In the genomic region with DNA sequence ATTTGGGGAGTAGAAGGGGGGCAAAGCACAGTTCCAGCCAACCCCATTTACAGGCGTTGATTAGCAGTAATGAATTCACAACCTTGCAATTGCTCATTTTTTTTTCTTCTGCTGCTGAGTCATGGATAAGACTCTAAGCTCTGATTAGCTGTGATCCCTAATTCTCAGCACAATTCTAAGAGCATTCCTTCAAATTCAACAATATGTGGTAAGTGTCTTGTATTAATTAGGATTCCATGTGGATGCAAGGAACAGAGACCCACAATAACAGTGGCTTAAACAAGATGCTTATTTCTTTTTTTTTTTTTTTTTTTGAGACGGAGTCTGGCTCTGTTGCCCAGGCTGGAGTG, we compare ENCODE assay signal across 17 cellular contexts.
DNase-seq lines count a peak whose midpoint lies in the region; ATAC-seq, FAIRE-seq and TF ChIP-seq lines count a peak whose summit lies in the region.
"Had no signal": no experiment of that assay in that cellular context is flagged by ENCODE, and none has a peak within 500 bp of the region (broad histone marks: within the 10 kb centered on the region; RNA-seq: fewer than 3 reads in every experiment).

No MANE protein-coding gene starts in this region.

- 64% methylated on average over 2 of the region's 2 CpGs for WGBS in right cardiac atrium

- H3K27ac Mint-ChIP-seq in T-helper 2 cell treated with Interferon-gamma antibody and Interleukin-4, amounts not matched to agents 5 μg/mL and 100 μg/mL, for 36 hours = peak overlapping the region; percentile 19
- no peak overlapping the region for H3K27ac Mint-ChIP-seq in progenitor cell of endocrine pancreas
- H3K27ac Mint-ChIP-seq: CD4-positive, alpha-beta T cell had no signal

- peak overlapping the region; percentile 0 for H3K4me3 ChIP-seq in SU-DHL-6 (ENCODE audit: insufficient read depth, low read length, poor library complexity, severe bottlenecking)
- no peak overlapping the region for H3K4me3 ChIP-seq in right cardiac atrium (ENCODE audit: low read length)
- no peak overlapping the region for H3K4me3 ChIP-seq in subcutaneous abdominal adipose tissue (ENCODE audit: low read depth in 1 of 5, low read length in 5 of 5)
- H3K4me3 ChIP-seq: HAP-1, tibial artery had no signal

- no peaks in the 10 kb centered on the region for H3K79me2 ChIP-seq in SU-DHL-6 (ENCODE audit: insufficient read depth, low read length)

- H3K27me3 ChIP-seq in SU-DHL-6 (ENCODE audit: low read length) = no peaks in the 10 kb centered on the region
- no peaks in the 10 kb centered on the region for H3K27me3 ChIP-seq in right cardiac atrium (ENCODE audit: control insufficient read depth, insufficient read depth)
- no peaks in the 10 kb centered on the region for H3K27me3 ChIP-seq in subcutaneous abdominal adipose tissue (ENCODE audit: control insufficient read depth in 5 of 5, insufficient read depth in 4 of 5, low read length in 5 of 5)
- H3K27me3 ChIP-seq: foreskin keratinocyte, tibial artery had no signal

- TF ChIP-seq CTCF in SU-DHL-6 (IDR thresholded peaks at IDR 0.05; ENCODE audit: insufficient read depth, low read length, poor library complexity, severe bottlenecking) (no peak), progenitor cell of endocrine pancreas (IDR thresholded peaks at IDR 0.05; ENCODE audit: unreplicated experiment) (no peak)

- H3K9ac ChIP-seq in SU-DHL-6 (ENCODE audit: low read length) = peak overlapping the region; percentile 60
- H3K9ac ChIP-seq in subcutaneous abdominal adipose tissue (ENCODE audit: low read length in 5 of 5) = no peak overlapping the region

- peak overlapping the region; percentile 0 for H2AFZ ChIP-seq in SU-DHL-6 (ENCODE audit: low read depth, low read length, severe bottlenecking)

- H3K36me3 ChIP-seq in SU-DHL-6 (ENCODE audit: low read length) (no peaks in the 10 kb centered on the region), subcutaneous abdominal adipose tissue (ENCODE audit: control insufficient read depth in 5 of 5, insufficient read depth in 5 of 5, low read length in 5 of 5) (peaks cover 0 to 4% (median 0%) of the 10 kb centered on the region in 5 donors)
- H3K36me3 ChIP-seq: HAP-1, tibial artery had no signal

- peaks cover 29% of the 10 kb centered on the region for H3K4me1 Mint-ChIP-seq in T-helper 2 cell treated with Interferon-gamma antibody and Interleukin-4, amounts not matched to agents 5 μg/mL and 100 μg/mL, for 36 hours (ENCODE audit: low read depth)
- no peaks in the 10 kb centered on the region for H3K4me1 Mint-ChIP-seq in progenitor cell of endocrine pancreas (ENCODE audit: low read depth)

- H4K20me1 ChIP-seq in SU-DHL-6 (ENCODE audit: low read depth, low read length) = no peaks in the 10 kb centered on the region

- H3K4me3 Mint-ChIP-seq in T-helper 2 cell treated with Interferon-gamma antibody and Interleukin-4, amounts not matched to agents 5 μg/mL and 100 μg/mL, for 36 hours = no peak overlapping the region
- no peak overlapping the region for H3K4me3 Mint-ChIP-seq in progenitor cell of endocrine pancreas (ENCODE audit: low read depth)
- H3K4me3 Mint-ChIP-seq: CD4-positive, alpha-beta T cell had no signal

- H3K4me2 ChIP-seq in SU-DHL-6 (ENCODE audit: low read depth, low read length, poor library complexity, severe bottlenecking) = peak overlapping the region; percentile 72

- H3K4me1 ChIP-seq in right cardiac atrium (ENCODE audit: control insufficient read depth, insufficient read depth, low read length) = peaks cover 15% of the 10 kb centered on the region
- H3K4me1 ChIP-seq in subcutaneous abdominal adipose tissue (ENCODE audit: control insufficient read depth in 5 of 5, insufficient read depth in 5 of 5, low read length in 5 of 5) = peaks cover 19 to 68% (median 48%) of the 10 kb centered on the region in 5 donors
- H3K4me1 ChIP-seq: HAP-1 had no signal

- H3F3A ChIP-seq in SU-DHL-6 (ENCODE audit: insufficient read depth) = peaks cover 87% of the 10 kb centered on the region

- peak overlapping the region; percentile 99 for H3K27ac ChIP-seq in SU-DHL-6 (ENCODE audit: low read depth, low read length)
- H3K27ac ChIP-seq in right cardiac atrium (ENCODE audit: low read length) = peak overlapping the region; percentile 76
- H3K27ac ChIP-seq in subcutaneous abdominal adipose tissue (ENCODE audit: low read depth, low read length) = peak overlapping the region; percentile 90
- H3K27ac ChIP-seq: 22Rv1, foreskin keratinocyte had no signal

- no peak for ATAC-seq in right cardiac atrium
- ATAC-seq: foreskin keratinocyte had no signal

- H3K9me3 Mint-ChIP-seq in T-helper 2 cell treated with Interferon-gamma antibody and Interleukin-4, amounts not matched to agents 5 μg/mL and 100 μg/mL, for 36 hours = no peaks in the 10 kb centered on the region
- no peaks in the 10 kb centered on the region for H3K9me3 Mint-ChIP-seq in progenitor cell of endocrine pancreas (ENCODE audit: low read depth)
- H3K9me3 Mint-ChIP-seq: CD4-positive, alpha-beta T cell; naive B cell had no signal

- H3K36me3 Mint-ChIP-seq in T-helper 2 cell treated with Interferon-gamma antibody and Interleukin-4, amounts not matched to agents 5 μg/mL and 100 μg/mL, for 36 hours (ENCODE audit: low read depth) = no peaks in the 10 kb centered on the region
- no peaks in the 10 kb centered on the region for H3K36me3 Mint-ChIP-seq in progenitor cell of endocrine pancreas (ENCODE audit: insufficient read depth)
- H3K36me3 Mint-ChIP-seq: naive B cell had no signal

- no peaks in the 10 kb centered on the region for H3K9me2 ChIP-seq in SU-DHL-6 (replicated peaks; ENCODE audit: insufficient read depth, low read length)

- intact Hi-C loops in right cardiac atrium (cut with DNase I) = loop anchor here in 2 of 4 donors (5.0 kb wide), 2 partner anchors 134 to 144 kb away; no protein-coding TSS in a partner anchor

- no peaks in the 10 kb centered on the region for H3K9me3 ChIP-seq in SU-DHL-6 (ENCODE audit: insufficient read depth, low read length)
- no peaks in the 10 kb centered on the region for H3K9me3 ChIP-seq in right cardiac atrium (ENCODE audit: control insufficient read depth, low read length)
- no peaks in the 10 kb centered on the region for H3K9me3 ChIP-seq in subcutaneous abdominal adipose tissue (ENCODE audit: control insufficient read depth in 5 of 5, low read length in 5 of 5)
- H3K9me3 ChIP-seq: HAP-1, tibial artery had no signal

- no peaks in the 10 kb centered on the region for H3K27me3 Mint-ChIP-seq in T-helper 2 cell treated with Interferon-gamma antibody and Interleukin-4, amounts not matched to agents 5 μg/mL and 100 μg/mL, for 36 hours (ENCODE audit: low read depth)
- H3K27me3 Mint-ChIP-seq in progenitor cell of endocrine pancreas = peaks cover 8% of the 10 kb centered on the region
- H3K27me3 Mint-ChIP-seq: CD4-positive, alpha-beta T cell; naive B cell had no signal

- no peak for FAIRE-seq in RCC 7860 (lab: Jason Lieb, UNC)

- DNase-seq in T-helper 2 cell treated with Interferon-gamma antibody and Interleukin-4, amounts not matched to agents 5 μg/mL and 100 μg/mL, for 36 hours (ENCODE audit: low spot score) = no peak
- DNase-seq in T-helper 2 cell (no peak), right cardiac atrium (no peak), RCC 7860 (ENCODE audit: low spot score) (no peak), progenitor cell of endocrine pancreas (ENCODE audit: low spot score, unreplicated experiment) (no peak)
- no peak for DNase-seq in activated CD4-positive, alpha-beta T cell treated with anti-CD3 and anti-CD28 coated beads for 4 hours
- DNase-seq: CD4-positive, alpha-beta T cell; Kasumi-1; naive B cell; NCI-H1436; SHP77; tibial artery had no signal
